In genomic region chr5:150001660-150002493, GRCh38 we compare ENCODE assay signal across 1 cellular context.
TF ChIP-seq lines count a peak whose summit lies in the region.

No MANE protein-coding gene starts in this region.

TF ChIP-seq in GM12878, 131 proteins besides CTCF, POLR2A, EP300 and RAD21:
- TF ChIP-seq RCOR1 (conservative IDR thresholded peaks at IDR 0.05; ENCODE audit: low read depth, low read length) (no peak), PKNOX1 (IDR thresholded peaks at IDR 0.05) (peak; percentile 55; the same call in 1 of the 2 replicates), NR2C1 (IDR thresholded peaks at IDR 0.05) (no peak), WRNIP1 (IDR thresholded peaks at IDR 0.05; ENCODE audit: borderline replicate concordance, low read depth, low read length) (0 out of 2 replicates have a peak, but pooled peaks have one; percentile 24), YY1 (IDR thresholded peaks at IDR 0.05; ENCODE audit: low read depth, low read length) (0 out of 2 replicates have a peak, but pooled peaks have one; percentile 15), HDGF (IDR thresholded peaks at IDR 0.05) (0 out of 2 replicates have a peak, but pooled peaks have one; percentile 25), SMARCA5 (IDR thresholded peaks at IDR 0.05) (0 out of 2 replicates have a peak, but pooled peaks have one; percentile 43)
